ENCODE assay signal across 14 cellular contexts in the genomic region with DNA sequence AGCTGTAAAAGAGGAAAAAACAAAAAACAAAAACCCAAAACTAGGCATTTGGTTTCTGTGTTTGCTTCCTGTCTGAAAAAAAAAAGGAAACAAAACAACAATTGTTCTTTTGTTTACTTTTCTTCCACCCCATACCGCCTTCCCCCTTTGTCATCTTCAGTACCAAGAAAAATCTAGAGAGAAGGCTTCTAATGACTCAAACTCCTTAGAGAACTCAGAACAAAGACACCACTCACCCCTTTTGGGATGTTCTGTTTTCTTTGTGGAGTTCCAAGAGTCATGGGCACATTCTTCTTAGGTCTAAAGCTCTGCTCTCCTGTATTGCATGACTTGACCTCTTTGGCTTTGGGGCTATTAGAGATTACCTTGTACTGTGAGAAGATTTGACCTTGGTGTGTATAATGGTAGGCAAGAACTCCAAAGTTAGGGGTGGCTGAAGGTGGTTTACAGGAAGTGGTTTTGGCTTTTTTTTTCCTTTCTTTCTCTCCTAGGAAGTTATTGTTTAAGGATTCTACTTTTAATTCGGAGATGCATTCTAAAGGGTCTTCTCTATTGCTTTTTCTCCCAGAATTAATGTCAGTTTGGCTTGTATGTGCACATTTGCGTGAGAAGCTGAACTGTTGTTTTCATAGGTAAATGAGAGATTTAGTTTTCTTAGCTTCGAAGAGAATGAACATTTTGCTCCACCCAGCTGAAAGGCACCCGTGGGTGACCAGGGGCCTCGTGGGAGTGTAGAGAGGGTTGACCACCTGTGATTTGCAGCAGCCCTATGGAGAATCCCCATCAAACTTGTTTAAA. TPM values are rescaled to one million over a fixed set of nuclear protein-coding genes. Genes with fewer than 3 reads are reported as not detected.
A peak's percentile ranks its signal among the peaks of the same experiment; 100 is the strongest.
DNase-seq lines count a peak whose midpoint lies in the region; ATAC-seq and TF ChIP-seq lines count a peak whose summit lies in the region.
"Had no signal": no experiment of that assay in that cellular context is flagged by ENCODE, and none has a peak within 500 bp of the region (broad histone marks: within the 10 kb centered on the region; RNA-seq: fewer than 3 reads in every experiment).

No MANE protein-coding gene starts in this region.

- H3K4me3 Mint-ChIP-seq in endodermal cell: no peak overlapping the region
- H3K4me3 Mint-ChIP-seq in effector memory CD8-positive, alpha-beta T cell: no peak overlapping the region
- H3K4me3 Mint-ChIP-seq in chondrocyte (ENCODE audit: unreplicated experiment): no peak overlapping the region

- H3K9ac ChIP-seq in endodermal cell (ENCODE audit: extremely low read depth, low read length, poor library complexity, severe bottlenecking): no peak overlapping the region

- peak overlapping the region; percentile 28 for H3K27ac Mint-ChIP-seq in endodermal cell
- H3K27ac Mint-ChIP-seq in effector memory CD8-positive, alpha-beta T cell: no peak overlapping the region
- no peak overlapping the region for H3K27ac Mint-ChIP-seq in chondrocyte (ENCODE audit: unreplicated experiment)

- WGBS in endodermal cell (ENCODE audit: insufficient coverage in 1 of 2, insufficient read length in 1 of 2), 2 experiments: 93 to 95% methylated on average over 6 of the region's 6 CpGs

- H3K27me3 ChIP-seq in endodermal cell (ENCODE audit: control insufficient read depth, insufficient read depth, low read length, poor library complexity, severe bottlenecking): no peaks in the 10 kb centered on the region
- H3K27me3 ChIP-seq: esophagus squamous epithelium had no signal

- ATAC-seq in GM18867 (IDR thresholded peaks at IDR 0.05; ENCODE audit: unreplicated experiment) (peak; percentile 45), GM21619 (IDR thresholded peaks at IDR 0.05; ENCODE audit: unreplicated experiment) (peak; percentile 32), HG03135 (IDR thresholded peaks at IDR 0.05; ENCODE audit: unreplicated experiment) (peak; percentile 46)
- ATAC-seq in effector memory CD8-positive, alpha-beta T cell (replicated peaks): no peak

- H3K36me3 ChIP-seq in endodermal cell (ENCODE audit: control insufficient read depth, insufficient read depth, low read length): no peaks in the 10 kb centered on the region
- H3K36me3 ChIP-seq: esophagus squamous epithelium had no signal

- H3K4me1 ChIP-seq in endodermal cell (ENCODE audit: control insufficient read depth, insufficient read depth, low read length): no peaks in the 10 kb centered on the region
- H3K4me1 ChIP-seq: esophagus squamous epithelium had no signal

- H3K4me3 ChIP-seq in endodermal cell (ENCODE audit: low read length): peak overlapping the region; percentile 39
- H3K4me3 ChIP-seq: esophagus squamous epithelium had no signal

- TF ChIP-seq CTCF in endodermal cell (conservative IDR thresholded peaks at IDR 0.05) (no peak), chondrocyte (IDR thresholded peaks at IDR 0.05) (no peak)

- no peaks in the 10 kb centered on the region for H3K27me3 Mint-ChIP-seq in endodermal cell (ENCODE audit: insufficient read depth)
- H3K27me3 Mint-ChIP-seq in effector memory CD8-positive, alpha-beta T cell: peaks cover 0 to 5% of the 10 kb centered on the region in 2 donors
- peaks cover 2% of the 10 kb centered on the region for H3K27me3 Mint-ChIP-seq in chondrocyte (ENCODE audit: low read depth)

- no peak overlapping the region for H3K27ac ChIP-seq in endodermal cell (ENCODE audit: low read depth, low read length)
- H3K27ac ChIP-seq: esophagus squamous epithelium had no signal

- H3K36me3 Mint-ChIP-seq in endodermal cell (ENCODE audit: low read depth) (peaks cover 5% of the 10 kb centered on the region), chondrocyte (ENCODE audit: low read depth) (peaks cover 3% of the 10 kb centered on the region)
- no peaks in the 10 kb centered on the region for H3K36me3 Mint-ChIP-seq in effector memory CD8-positive, alpha-beta T cell (ENCODE audit: insufficient read depth)

- H3K4me1 Mint-ChIP-seq in endodermal cell (peaks cover 17% of the 10 kb centered on the region), chondrocyte (ENCODE audit: low read depth) (no peaks in the 10 kb centered on the region)
- H3K4me1 Mint-ChIP-seq in effector memory CD8-positive, alpha-beta T cell (ENCODE audit: low read depth in 2 of 2): peaks cover 4 to 5% of the 10 kb centered on the region in 2 donors

- peaks cover 39% of the 10 kb centered on the region for H3K9me3 Mint-ChIP-seq in endodermal cell
- H3K9me3 Mint-ChIP-seq in effector memory CD8-positive, alpha-beta T cell: no peaks in the 10 kb centered on the region
- peaks cover 6% of the 10 kb centered on the region for H3K9me3 Mint-ChIP-seq in chondrocyte (ENCODE audit: low read depth)

- DNase-seq in endodermal cell: no peak
- DNase-seq in effector memory CD8-positive, alpha-beta T cell: no peak
- DNase-seq in Ammon's horn (ENCODE audit: low spot score): no peak
- DNase-seq in chondrocyte (ENCODE audit: low spot score): no peak
- no peak for DNase-seq in AML-193 (lab: John Stamatoyannopoulos, UW)
- DNase-seq: activated CD8-positive, alpha-beta memory T cell treated with anti-CD3 and anti-CD28 coated beads, Interleukin-2, amount 50 U/mL, for 48 hours; COR-L47; esophagus squamous epithelium; NCI-H524; nucleus accumbens; T-helper 1 cell had no signal

- peaks cover 68% of the 10 kb centered on the region for H3K9me3 ChIP-seq in endodermal cell (ENCODE audit: control insufficient read depth, low read length)
- H3K9me3 ChIP-seq: esophagus squamous epithelium had no signal

RNA-seq across cellular contexts. Expression of gene ZBTB20, which starts 39.5 kb away (rescaled TPM):
- 1 to 10 TPM; 1.6 to 2.9 TPM for total RNA-seq in endodermal cell
- 4.8 TPM for polyA plus RNA-seq in endodermal cell (2013, experiment 1 of 2)
- polyA plus RNA-seq in endodermal cell (2013, experiment 2 of 2): 6.8 TPM
- 12.2 to 24.5 TPM (median 15.5 TPM) in 3 replicates for total RNA-seq in chondrocyte
